Comparison of ENCODE assay signal across 8 cellular contexts in the genomic region with DNA sequence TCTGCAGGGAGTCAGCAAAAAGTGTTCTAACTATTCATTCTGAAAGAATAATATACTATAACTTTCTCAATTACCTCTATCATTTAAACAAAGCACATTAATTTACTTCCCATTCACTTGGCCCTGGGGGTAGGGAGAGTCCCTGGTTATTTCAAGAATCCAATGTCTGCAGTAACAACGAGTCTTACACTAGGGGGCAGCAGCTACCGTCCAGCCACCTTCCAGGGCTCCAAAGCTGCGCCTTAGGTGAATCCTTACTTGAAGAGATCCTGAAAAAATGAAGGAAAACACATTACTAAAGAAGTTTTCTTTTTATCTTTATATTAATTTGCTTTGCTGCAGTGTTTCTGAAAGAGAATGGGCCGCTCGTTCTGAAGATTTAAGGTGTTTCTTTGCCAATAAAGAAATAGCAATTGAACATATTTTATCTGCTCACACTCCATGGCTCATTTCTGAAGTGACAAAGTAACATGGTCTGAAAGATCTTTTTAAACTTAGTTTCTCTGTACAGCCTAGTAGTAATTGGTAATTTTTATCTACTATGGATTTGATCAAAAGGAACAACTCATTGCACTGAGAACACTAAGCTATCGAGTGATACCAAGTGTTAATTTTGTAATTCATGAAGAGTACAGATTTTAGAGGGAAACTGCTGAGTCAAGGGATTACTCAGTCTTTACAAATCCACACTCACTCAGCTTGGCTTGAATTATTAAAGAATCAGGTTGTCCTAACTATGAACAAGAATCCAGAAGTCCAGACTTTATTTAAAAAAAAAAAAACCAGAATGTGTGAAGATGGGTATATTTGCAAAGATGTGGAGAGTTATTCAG. TPM values are rescaled to one million over a fixed set of nuclear protein-coding genes. Genes with fewer than 3 reads are reported as not detected.
DNase-seq lines count a peak whose midpoint lies in the region; ATAC-seq and TF ChIP-seq lines count a peak whose summit lies in the region.

No MANE protein-coding gene starts in this region.

- no peaks in the 10 kb centered on the region for H3K79me2 ChIP-seq in DND-41 (ENCODE audit: insufficient read depth, low read length)

- H3K27me3 ChIP-seq in DND-41 (ENCODE audit: insufficient read depth, low read length, poor library complexity) (peaks cover 18% of the 10 kb centered on the region), gastrocnemius medialis (no peaks in the 10 kb centered on the region)

- H3K9me3 ChIP-seq in DND-41 (ENCODE audit: insufficient read depth, low read length, severe bottlenecking): no peaks in the 10 kb centered on the region
- H3K9me3 ChIP-seq in gastrocnemius medialis: no peaks in the 10 kb centered on the region

- intact Hi-C loops in left ventricle myocardium superior (cut with micrococcal nuclease): loop anchor here (10.0 kb wide), 1 partner anchor 558 kb away; no protein-coding TSS in a partner anchor
- intact Hi-C loops in gastrocnemius medialis (cut with DNase I; ENCODE audit: low total_unique reads): loop anchor here (1.0 to 10.0 kb wide), 6 partner anchors 99 to 605 kb away; no protein-coding TSS in a partner anchor

- DNase-seq in DND-41: peak; percentile 63
- peak; percentile 67 for DNase-seq in HCEC 1CT
- DNase-seq in NCI-H1417 (lab: John Stamatoyannopoulos, UW): peak; percentile 33 to 87 (median 72)
- peak in 4 of 5 donors; percentile 19 to 43 (median 36) for DNase-seq in T-helper 1 cell
- DNase-seq in amniotic stem cell (lab: John Stamatoyannopoulos, UW): peak; percentile 57
- DNase-seq in left ventricle myocardium superior: peak; percentile 65
- peak; percentile 49 to 67 for DNase-seq in gastrocnemius medialis

- no peak overlapping the region for H3K9ac ChIP-seq in DND-41 (ENCODE audit: low read depth, low read length)

- no peaks in the 10 kb centered on the region for H3K4me1 ChIP-seq in DND-41 (ENCODE audit: insufficient read depth, low read length)
- H3K4me1 ChIP-seq in gastrocnemius medialis: peaks cover 4 to 5% of the 10 kb centered on the region in 2 donors

- ATAC-seq in DND-41 (ENCODE audit: insufficient read depth, low read depth) (peak; percentile 97), left ventricle myocardium superior (peak; percentile 96), gastrocnemius medialis (peak; percentile 95 to 98), HG03135 (IDR thresholded peaks at IDR 0.05; ENCODE audit: unreplicated experiment) (no peak)

- no peak overlapping the region for H2AFZ ChIP-seq in DND-41 (ENCODE audit: low read depth, low read length)

- H3K36me3 ChIP-seq in DND-41 (ENCODE audit: insufficient read depth, low read length): no peaks in the 10 kb centered on the region
- H3K36me3 ChIP-seq in gastrocnemius medialis: no peaks in the 10 kb centered on the region

- no peak overlapping the region for H3K4me3 ChIP-seq in DND-41 (ENCODE audit: low read depth in 1 of 2, low read length in 2 of 2)
- no peak overlapping the region for H3K4me3 ChIP-seq in gastrocnemius medialis

- no peak for TF ChIP-seq POLR2A in gastrocnemius medialis (IDR thresholded peaks at IDR 0.05)

- TF ChIP-seq CTCF in DND-41 (IDR thresholded peaks at IDR 0.05; ENCODE audit: borderline replicate concordance, extremely low read depth, low read length, poor library complexity, severe bottlenecking): peak; percentile 94
- TF ChIP-seq CTCF in gastrocnemius medialis (IDR thresholded peaks at IDR 0.05 in 4 of 5, conservative IDR thresholded peaks at IDR 0.05 in 1 of 5): peak; percentile 84 to 98 (median 88)

- no peak overlapping the region for H3K4me2 ChIP-seq in DND-41 (ENCODE audit: insufficient read depth, low read length)

- H4K20me1 ChIP-seq in DND-41 (ENCODE audit: insufficient read depth, low read length): no peaks in the 10 kb centered on the region

- H3K27ac ChIP-seq in DND-41 (ENCODE audit: low read length) (no peak overlapping the region), gastrocnemius medialis (no peak overlapping the region)

- in situ Hi-C loops in gastrocnemius medialis (cut with MboI; ENCODE audit: low sequenced_read_pairs in 4 of 4): loop anchor here (10.0 to 25.0 kb wide), 4 partner anchors 208 to 565 kb away; no protein-coding TSS in a partner anchor

RNA-seq across cellular contexts. Expression of gene BHLHE41, which starts 27.6 kb away (rescaled TPM):
- total RNA-seq in left ventricle myocardium superior: 35.9 TPM
- 10 to 100 TPM in 2 of 4 donors, 1 to 10 TPM in 2; 6.4 to 12.1 (median 9.5) TPM for total RNA-seq in gastrocnemius medialis
